11 cellular contexts compared by ENCODE assay signal in genomic region chrX:151975228-151975593, GRCh38. TPM values are rescaled to one million over a fixed set of nuclear protein-coding genes. Genes with fewer than 3 reads are reported as not detected.
DNase-seq lines count a peak whose midpoint lies in the region; ATAC-seq and TF ChIP-seq lines count a peak whose summit lies in the region.
"Had no signal": no experiment of that assay in that cellular context is flagged by ENCODE, and none has a peak within 500 bp of the region (broad histone marks: within the 10 kb centered on the region; RNA-seq: fewer than 3 reads in every experiment).

No MANE protein-coding gene starts in this region.

- no peak overlapping the region for H2BK120ac ChIP-seq in mesenchymal stem cell (ENCODE audit: low read depth, low read length)

- H3K9ac ChIP-seq in mesenchymal stem cell (ENCODE audit: low read length): peak overlapping the region; percentile 36

- H3K4me3 ChIP-seq in left ventricle myocardium inferior: peak overlapping the region; percentile 72
- peak overlapping the region; percentile 69 for H3K4me3 ChIP-seq in brain microvascular endothelial cell (ENCODE audit: low read depth, low read length)
- H3K4me3 ChIP-seq in mesenchymal stem cell (ENCODE audit: insufficient read depth in 1 of 2, low read depth in 1 of 2, low read length in 2 of 2): peak overlapping the region in 1 of 2 experiments; percentile 49
- H3K4me3 ChIP-seq in upper lobe of right lung: peak overlapping the region; percentile 58

- no peak overlapping the region for H3K23ac ChIP-seq in mesenchymal stem cell (ENCODE audit: low read length in 2 of 2)

- intact Hi-C loops in left ventricle myocardium inferior (cut with micrococcal nuclease) (no loop called here), cardiac septum (cut with DNase I) (loop anchor here (10.0 kb wide), 1 partner anchor 100 kb away; no protein-coding TSS in a partner anchor), upper lobe of right lung (cut with DNase I) (no loop called here)

- peaks cover 16% of the 10 kb centered on the region for H3K4me1 ChIP-seq in left ventricle myocardium inferior
- H3K4me1 ChIP-seq in mesenchymal stem cell (ENCODE audit: control insufficient read depth, insufficient read depth, low read depth, low read length): peaks cover 13% of the 10 kb centered on the region
- H3K4me1 ChIP-seq in upper lobe of right lung: no peaks in the 10 kb centered on the region

- ATAC-seq in upper lobe of right lung: no peak

- TF ChIP-seq CTCF in left ventricle myocardium inferior (IDR thresholded peaks at IDR 0.05; ENCODE audit: borderline replicate concordance) (no peak), brain microvascular endothelial cell (IDR thresholded peaks at IDR 0.05; ENCODE audit: low read depth, low read length, missing control alignments) (no peak), upper lobe of right lung (IDR thresholded peaks at IDR 0.05) (no peak)

- no peaks in the 10 kb centered on the region for H3K27me3 ChIP-seq in left ventricle myocardium inferior (ENCODE audit: low read depth)
- H3K27me3 ChIP-seq in brain microvascular endothelial cell (replicated peaks): no peaks in the 10 kb centered on the region
- peaks cover 0 to 38% of the 10 kb centered on the region in 2 experiments for H3K27me3 ChIP-seq in mesenchymal stem cell (ENCODE audit: control insufficient read depth in 1 of 2, insufficient read depth in 1 of 2, low read length in 2 of 2)
- no peaks in the 10 kb centered on the region for H3K27me3 ChIP-seq in upper lobe of right lung

- no peak overlapping the region for H3K4me2 ChIP-seq in mesenchymal stem cell (ENCODE audit: low read length, poor library complexity, severe bottlenecking)

- H3K14ac ChIP-seq in mesenchymal stem cell (ENCODE audit: low read length in 2 of 2): no peak overlapping the region

- no peak overlapping the region for H4K91ac ChIP-seq in mesenchymal stem cell (ENCODE audit: low read length)

- in situ Hi-C loops in brain microvascular endothelial cell (cut with HindIII; ENCODE audit: low pct_ligation_motif_present, low sequenced_read_pairs): no loop called here

- H4K8ac ChIP-seq in mesenchymal stem cell (ENCODE audit: low read length): no peak overlapping the region

- H2BK12ac ChIP-seq in mesenchymal stem cell (ENCODE audit: low read length in 2 of 2): no peak overlapping the region

- 68% methylated on average over 7 of the region's 8 CpGs for WGBS in mesenchymal stem cell

- H3K27ac ChIP-seq in left ventricle myocardium inferior (replicated peaks) (no peak overlapping the region), brain microvascular endothelial cell (no peak overlapping the region), mesenchymal stem cell (ENCODE audit: low read length, poor library complexity, severe bottlenecking) (no peak overlapping the region), upper lobe of right lung (no peak overlapping the region)

- H2BK5ac ChIP-seq in mesenchymal stem cell (ENCODE audit: low read depth, low read length, poor library complexity, severe bottlenecking): no peak overlapping the region

- H2AK5ac ChIP-seq in mesenchymal stem cell (ENCODE audit: low read length, severe bottlenecking): no peak overlapping the region

- no peak overlapping the region for H3K18ac ChIP-seq in mesenchymal stem cell (ENCODE audit: low read depth in 1 of 2, low read length in 2 of 2)

- H2AFZ ChIP-seq in mesenchymal stem cell (ENCODE audit: low read depth, low read length): no peak overlapping the region

- no peaks in the 10 kb centered on the region for H3K36me3 ChIP-seq in left ventricle myocardium inferior
- H3K36me3 ChIP-seq in brain microvascular endothelial cell (replicated peaks): no peaks in the 10 kb centered on the region
- H3K36me3 ChIP-seq in mesenchymal stem cell (ENCODE audit: control insufficient read depth in 1 of 2, insufficient read depth in 2 of 2, low read depth in 1 of 2, low read length in 2 of 2): no peaks in the 10 kb centered on the region
- H3K36me3 ChIP-seq in upper lobe of right lung: no peaks in the 10 kb centered on the region

- H3K4ac ChIP-seq in mesenchymal stem cell (ENCODE audit: low read depth in 1 of 2, low read length in 2 of 2): no peak overlapping the region

- H3K9me3 ChIP-seq in left ventricle myocardium inferior (replicated peaks): no peaks in the 10 kb centered on the region
- no peaks in the 10 kb centered on the region for H3K9me3 ChIP-seq in mesenchymal stem cell (ENCODE audit: control insufficient read depth, low read length)
- no peaks in the 10 kb centered on the region for H3K9me3 ChIP-seq in upper lobe of right lung

- no peak overlapping the region for H2BK15ac ChIP-seq in mesenchymal stem cell (ENCODE audit: low read depth, poor library complexity, severe bottlenecking)

- H3K79me1 ChIP-seq in mesenchymal stem cell (replicated peaks; ENCODE audit: low read length, poor library complexity, severe bottlenecking): no peaks in the 10 kb centered on the region

- DNase-seq in left ventricle myocardium inferior: no peak
- DNase-seq in cardiac septum (ENCODE audit: low spot score): no peak
- DNase-seq in brain microvascular endothelial cell: no peak
- DNase-seq in mesenchymal stem cell: no peak
- DNase-seq in upper lobe of right lung: no peak
- DNase-seq in cerebellar cortex (ENCODE audit: low spot score): no peak
- no peak for DNase-seq in DMS53 (lab: John Stamatoyannopoulos, UW)
- no peak for DNase-seq in stimulated activated CD4-positive, alpha-beta T cell treated with anti-CD3 and anti-CD28 coated beads, Interleukin-1b, Interleukin-23, amount 100 ng/mL, for 48 hours
- DNase-seq: activated effector memory CD4-positive, alpha-beta T cell treated with Interleukin-2 at 50 U/mL for 16 hours; HFFc6; SIG-M5 had no signal

RNA-seq across cellular contexts. Expression of gene GABRE, which starts 0.7 kb away (rescaled TPM):
- total RNA-seq in left ventricle myocardium inferior: 31.3 TPM
- total RNA-seq in cardiac septum: 54.0 TPM
- 3.0 TPM for polyA plus RNA-seq in mesenchymal stem cell (2013, experiment 1 of 2)
- polyA plus RNA-seq in mesenchymal stem cell (2013, experiment 2 of 2): 3.3 TPM
- total RNA-seq in upper lobe of right lung: 45.3 TPM
